Comparison of ENCODE assay signal across 8 cellular contexts in genomic region chr6:32244946-32245398, GRCh38. TPM values are rescaled to one million over a fixed set of nuclear protein-coding genes. Genes with fewer than 3 reads are reported as not detected.
DNase-seq lines count a peak whose midpoint lies in the region; ATAC-seq and TF ChIP-seq lines count a peak whose summit lies in the region.

No MANE protein-coding gene starts in this region.

- H3K9me3 Mint-ChIP-seq in effector memory CD8-positive, alpha-beta T cell, result no peaks in the 10 kb centered on the region

- DNase-seq in GM13976 (ENCODE audit: low spot score) (peak; percentile 87), NCI-H748 (lab: John Stamatoyannopoulos, UW; ENCODE audit: unreplicated experiment) (peak; percentile 50), mucosa of descending colon (peak; percentile 71 to 80 (median 79))
- DNase-seq in activated CD8-positive, alpha-beta memory T cell treated with anti-CD3 and anti-CD28 coated beads for 1 hour (ENCODE audit: extremely low read depth in 1 of 2, low read depth in 1 of 2), result peak; percentile 28 to 59
- peak; percentile 60 to 67 (median 61) for DNase-seq in effector memory CD8-positive, alpha-beta T cell
- peak; percentile 31 to 34 for DNase-seq in stimulated activated CD8-positive, alpha-beta memory T cell treated with anti-CD3 and anti-CD28 coated beads, Interleukin-15, amount 100 ng/mL, for 4 hours (ENCODE audit: low read depth in 2 of 2)

- intact Hi-C loops in mucosa of descending colon (cut with DNase I, micrococcal nuclease), result loop anchor here in 1 of 2 donors (10.0 kb wide), 1 partner anchor 450 kb away; no protein-coding TSS in a partner anchor

- H3K27ac ChIP-seq in ACC112 (ENCODE audit: low read depth, low read length), result no peak overlapping the region

- H3K79me2 ChIP-seq in ACC112 (ENCODE audit: control insufficient read depth, insufficient read depth, low read length, unreplicated experiment), result no peaks in the 10 kb centered on the region

- peak overlapping the region; percentile 83 for H2AFZ ChIP-seq in ACC112 (ENCODE audit: low read length, unreplicated experiment)

- no peaks in the 10 kb centered on the region for H3K9me3 ChIP-seq in mucosa of descending colon

- no peaks in the 10 kb centered on the region for H3K4me1 ChIP-seq in ACC112 (ENCODE audit: control insufficient read depth, insufficient read depth, low read length, unreplicated experiment)
- no peaks in the 10 kb centered on the region for H3K4me1 ChIP-seq in mucosa of descending colon (ENCODE audit: low read depth)

- H3K36me3 Mint-ChIP-seq in effector memory CD8-positive, alpha-beta T cell (ENCODE audit: insufficient read depth), result no peaks in the 10 kb centered on the region

- H3K27me3 Mint-ChIP-seq in effector memory CD8-positive, alpha-beta T cell, result peaks cover 0 to 6% of the 10 kb centered on the region in 2 donors

- in situ Hi-C loops in GM13976 (cut with MboI; ENCODE audit: low sequenced_read_pairs, unreplicated experiment), result loop anchor here (10.0 to 25.0 kb wide), 3 partner anchors 170 to 542 kb away; no protein-coding TSS in a partner anchor

- H3K4me1 Mint-ChIP-seq in effector memory CD8-positive, alpha-beta T cell (ENCODE audit: low read depth in 2 of 2), result peaks cover 9% of the 10 kb centered on the region in 2 donors

- H3K4me3 ChIP-seq in ACC112 (ENCODE audit: low read depth, low read length) (no peak overlapping the region), mucosa of descending colon (no peak overlapping the region)

- H3K4me3 Mint-ChIP-seq in effector memory CD8-positive, alpha-beta T cell, result peak overlapping the region; percentile 63 to 73

- peak overlapping the region; percentile 38 to 89 for H3K27ac Mint-ChIP-seq in effector memory CD8-positive, alpha-beta T cell

- peak; percentile 76 for ATAC-seq in effector memory CD8-positive, alpha-beta T cell (replicated peaks)
- peak; percentile 84 for ATAC-seq in mucosa of descending colon
- no peak for ATAC-seq in HG03097 (IDR thresholded peaks at IDR 0.05; ENCODE audit: low FRiP score, unreplicated experiment)

- TF ChIP-seq CTCF in GM13976 (IDR thresholded peaks at IDR 0.05; ENCODE audit: borderline replicate concordance, control extremely low read depth, extremely low read depth, insufficient read depth, missing control alignments) (peak; percentile 94), mucosa of descending colon (IDR thresholded peaks at IDR 0.05) (peak; percentile 65)

- H3K27me3 ChIP-seq in ACC112 (ENCODE audit: insufficient read depth, low read length), result no peaks in the 10 kb centered on the region

- H3K36me3 ChIP-seq in ACC112 (ENCODE audit: insufficient read depth, low read length) (no peaks in the 10 kb centered on the region), mucosa of descending colon (ENCODE audit: low read depth) (no peaks in the 10 kb centered on the region)

RNA-seq across cellular contexts. Expression of gene NOTCH4, which starts 21.1 kb away (rescaled TPM):
- 10 to 100 TPM in 1 of 3 donors, 1 to 10 TPM in 2; 1.5 to 10.5 (median 4.0) TPM for total RNA-seq in mucosa of descending colon

RNA-seq across cellular contexts. Expression of gene GPSM3, which starts 52.5 kb away (rescaled TPM):
- total RNA-seq in mucosa of descending colon, result 10 to 100 TPM in 1 of 3 donors, 1 to 10 TPM in 2; 6.6 to 14.7 (median 9.9) TPM

RNA-seq across cellular contexts. Expression of gene PBX2, which starts 55.0 kb away (rescaled TPM):
- 10 to 100 TPM; 49.4 to 97.7 (median 53.9) TPM for total RNA-seq in mucosa of descending colon

Comparison
In these comparisons a context has a peak if more than half of its experiments do, and no peak if none do; other contexts are left out.
1. DNase-seq: peak in every context shown above with its lines; median percentile 87 in GM13976; 79 in mucosa of descending colon; 61 in effector memory CD8-positive, alpha-beta T cell; 50 in NCI-H748; 44 in activated CD8-positive, alpha-beta memory T cell treated with anti-CD3 and anti-CD28 coated beads for 1 hour; 32 in stimulated activated CD8-positive, alpha-beta memory T cell treated with anti-CD3 and anti-CD28 coated beads, Interleukin-15, amount 100 ng/mL, for 4 hours.